8 cellular contexts compared by ENCODE assay signal in the genomic region with DNA sequence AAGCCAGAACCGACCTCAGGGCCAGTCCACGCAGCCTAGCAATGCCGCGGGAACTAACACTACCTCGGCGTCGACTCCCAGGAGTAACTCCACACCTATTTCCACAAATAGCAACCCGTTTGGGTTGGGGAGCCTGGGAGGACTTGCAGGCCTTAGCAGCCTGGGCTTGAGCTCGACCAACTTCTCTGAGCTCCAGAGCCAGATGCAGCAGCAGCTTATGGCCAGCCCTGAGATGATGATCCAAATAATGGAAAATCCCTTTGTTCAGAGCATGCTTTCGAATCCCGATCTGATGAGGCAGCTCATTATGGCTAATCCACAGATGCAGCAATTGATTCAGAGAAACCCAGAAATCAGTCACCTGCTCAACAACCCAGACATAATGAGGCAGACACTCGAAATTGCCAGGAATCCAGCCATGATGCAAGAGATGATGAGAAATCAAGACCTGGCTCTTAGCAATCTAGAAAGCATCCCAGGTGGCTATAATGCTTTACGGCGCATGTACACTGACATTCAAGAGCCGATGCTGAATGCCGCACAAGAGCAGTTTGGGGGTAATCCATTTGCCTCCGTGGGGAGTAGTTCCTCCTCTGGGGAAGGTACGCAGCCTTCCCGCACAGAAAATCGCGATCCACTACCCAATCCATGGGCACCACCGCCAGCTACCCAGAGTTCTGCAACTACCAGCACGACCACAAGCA. TPM values are rescaled to one million over a fixed set of nuclear protein-coding genes. Genes with fewer than 3 reads are reported as not detected.
A peak's percentile ranks its signal among the peaks of the same experiment; 100 is the strongest.
DNase-seq lines count a peak whose midpoint lies in the region; ATAC-seq, FAIRE-seq and TF ChIP-seq lines count a peak whose summit lies in the region.

No MANE protein-coding gene starts in this region.

- H3K4me1 Mint-ChIP-seq in endodermal cell: peaks cover 4% of the 10 kb centered on the region

- peak overlapping the region; percentile 81 for H3K14ac ChIP-seq in IMR-90 (replicated peaks; ENCODE audit: low read depth, low read length)

- intact Hi-C loops in IMR-90 (cut with micrococcal nuclease): loop anchor here (5.0 to 10.0 kb wide), 2 partner anchors 847 to 1030 kb away; partner anchors contain the start of genes RRAGB and ZXDB

- H2BK5ac ChIP-seq in IMR-90 (ENCODE audit: low read depth, low read length, poor library complexity, severe bottlenecking): peak overlapping the region; percentile 95

- no peak for TF ChIP-seq CTCF in AG09309 (IDR thresholded peaks at IDR 0.05; ENCODE audit: control insufficient read depth, insufficient read depth, low read depth, low read length, missing control alignments)
- TF ChIP-seq CTCF in IMR-90 (conservative IDR thresholded peaks at IDR 0.05; ENCODE audit: low read depth, low read length): no peak
- no peak for TF ChIP-seq CTCF in endodermal cell (conservative IDR thresholded peaks at IDR 0.05)

- 43% methylated on average over 3 of the region's 23 CpGs; no CpG with 5 or more reads in 1 of the 2 experiments for WGBS in IMR-90 (ENCODE audit: extremely low coverage in 2 of 2, insufficient read length in 1 of 2), 2 experiments
- 4% methylated on average over 23 of the region's 23 CpGs; no CpG with 5 or more reads in 1 of the 2 experiments for WGBS in endodermal cell (ENCODE audit: insufficient coverage in 1 of 2, insufficient read length in 1 of 2), 2 experiments

- H3K4me3 ChIP-seq in AG09309 (ENCODE audit: control insufficient read depth, low read depth, low read length) (peak overlapping the region; percentile 56), IMR-90 (ENCODE audit: insufficient read depth, low read depth, low read length) (peak overlapping the region; percentile 93), endodermal cell (ENCODE audit: low read length) (peak overlapping the region; percentile 96), mononuclear cell (ENCODE audit: low read length) (peak overlapping the region; percentile 81), stomach smooth muscle (ENCODE audit: low read length in 2 of 2) (peak overlapping the region; percentile 83 to 86)

- H2AK9ac ChIP-seq in IMR-90 (replicated peaks; ENCODE audit: low read depth, low read length, poor library complexity): peak overlapping the region; percentile 89

- peaks cover 30% of the 10 kb centered on the region for H3K9me3 Mint-ChIP-seq in endodermal cell

- no peak for TF ChIP-seq RAD21 in IMR-90 (IDR thresholded peaks at IDR 0.05; ENCODE audit: low read length)

- no peak overlapping the region for H2BK120ac ChIP-seq in IMR-90 (ENCODE audit: low read depth, low read length)

- ATAC-seq in IMR-90 (ENCODE audit: low read depth): peak; percentile 9
- peak; percentile 53 to 63 for ATAC-seq in activated CD4-positive, CD25-positive, alpha-beta regulatory T cell treated with anti-CD3 and anti-CD28 coated beads, Interleukin-2, amount 50 U/mL, for 24 hours
- no peak for ATAC-seq in HG02970 (IDR thresholded peaks at IDR 0.05; ENCODE audit: low FRiP score, unreplicated experiment)

- BruUV-seq in IMR-90 (replicated peaks; lab: Mats Ljungman, UMichigan): TSS peak; percentile 52

- H4K8ac ChIP-seq in IMR-90 (ENCODE audit: low read depth in 2 of 2, low read length in 2 of 2): peak overlapping the region; percentile 32 to 69

- peak; percentile 94 for FAIRE-seq in GM19239 (lab: Jason Lieb, UNC)

- H3K27me3 Mint-ChIP-seq in endodermal cell (ENCODE audit: insufficient read depth): no peaks in the 10 kb centered on the region

- H2BK15ac ChIP-seq in IMR-90 (ENCODE audit: low read depth, low read length): no peak overlapping the region

- peak overlapping the region; percentile 95 for H3K9ac ChIP-seq in IMR-90 (ENCODE audit: low read depth, low read length)
- H3K9ac ChIP-seq in endodermal cell (ENCODE audit: extremely low read depth, low read length, poor library complexity, severe bottlenecking): peak overlapping the region; percentile 85
- peak overlapping the region; percentile 89 to 94 for H3K9ac ChIP-seq in stomach smooth muscle (ENCODE audit: low read length in 2 of 2)

- H3K23ac ChIP-seq in IMR-90 (ENCODE audit: low read depth, low read length): peak overlapping the region; percentile 93

- in situ Hi-C loops in IMR-90 (cut with MboI; ENCODE audit: low sequenced_read_pairs): no loop called here

- H4K20me1 ChIP-seq in IMR-90 (ENCODE audit: insufficient read depth, low read length): peaks cover 25% of the 10 kb centered on the region

- peak overlapping the region; percentile 94 for H2AFZ ChIP-seq in IMR-90 (replicated peaks; ENCODE audit: low read length, poor library complexity)

- peak overlapping the region; percentile 71 for H4K5ac ChIP-seq in IMR-90 (ENCODE audit: low read depth, low read length)

- CTCF ChIA-PET in IMR-90 (lab: Yijun Ruan, JAX): no interaction called here

- peak overlapping the region; percentile 57 for H3K4me3 Mint-ChIP-seq in endodermal cell

- H3K36me3 ChIP-seq in IMR-90 (ENCODE audit: control insufficient read depth, insufficient read depth, low read length) (peaks cover 9% of the 10 kb centered on the region), endodermal cell (ENCODE audit: control insufficient read depth, insufficient read depth, low read length) (peaks cover 8% of the 10 kb centered on the region), stomach smooth muscle (ENCODE audit: control insufficient read depth in 2 of 2, insufficient read depth in 2 of 2, low read length in 2 of 2) (peaks cover 0 to 2% of the 10 kb centered on the region in 2 donors)

- H2AK5ac ChIP-seq in IMR-90 (ENCODE audit: low read depth, low read length): no peak overlapping the region

- H3K27ac Mint-ChIP-seq in endodermal cell: peak overlapping the region; percentile 90

- TF ChIP-seq POLR2A in IMR-90 (IDR thresholded peaks at IDR 0.05; ENCODE audit: low read depth, low read length): no peak

- no peak overlapping the region for H2BK20ac ChIP-seq in IMR-90 (ENCODE audit: low read depth, low read length)

- H3K56ac ChIP-seq in IMR-90 (ENCODE audit: extremely low read depth, insufficient read depth, low read length): peak overlapping the region; percentile 88

- H3K9me1 ChIP-seq in IMR-90 (ENCODE audit: insufficient read depth, low read length): no peaks in the 10 kb centered on the region; the same call in 1 of the 2 replicates

- H3K27ac ChIP-seq in IMR-90 (ENCODE audit: insufficient read depth, low read length) (peak overlapping the region; percentile 99), endodermal cell (ENCODE audit: low read depth, low read length) (peak overlapping the region; percentile 86), stomach smooth muscle (ENCODE audit: low read length) (peak overlapping the region; percentile 94)

- H4K91ac ChIP-seq in IMR-90 (ENCODE audit: insufficient read depth, low read depth, low read length): peak overlapping the region; percentile 66; the same call in 1 of the 2 replicates

- H3K9me3 ChIP-seq in IMR-90 (ENCODE audit: control insufficient read depth, insufficient read depth, low read length) (no peaks in the 10 kb centered on the region), endodermal cell (ENCODE audit: control insufficient read depth, low read length) (no peaks in the 10 kb centered on the region), mononuclear cell (ENCODE audit: low read depth, low read length) (no peaks in the 10 kb centered on the region), stomach smooth muscle (ENCODE audit: control insufficient read depth in 2 of 2, low read length in 2 of 2) (no peaks in the 10 kb centered on the region)

- H3K27me3 ChIP-seq in IMR-90 (ENCODE audit: control insufficient read depth, insufficient read depth, low read length): no peaks in the 10 kb centered on the region
- no peaks in the 10 kb centered on the region for H3K27me3 ChIP-seq in endodermal cell (ENCODE audit: control insufficient read depth, insufficient read depth, low read length, poor library complexity, severe bottlenecking)
- H3K27me3 ChIP-seq in mononuclear cell (ENCODE audit: insufficient read depth, low read length): no peaks in the 10 kb centered on the region
- peaks cover 0 to 3% of the 10 kb centered on the region in 2 donors for H3K27me3 ChIP-seq in stomach smooth muscle (ENCODE audit: control insufficient read depth in 1 of 2, insufficient read depth in 2 of 2, low read length in 2 of 2)

- no peaks in the 10 kb centered on the region; the same call in 1 of the 2 replicates for H3K4me1 ChIP-seq in IMR-90 (ENCODE audit: control insufficient read depth, insufficient read depth, low read length)
- no peaks in the 10 kb centered on the region for H3K4me1 ChIP-seq in endodermal cell (ENCODE audit: control insufficient read depth, insufficient read depth, low read length)
- H3K4me1 ChIP-seq in mononuclear cell (ENCODE audit: insufficient read depth, low read length): peaks cover 19% of the 10 kb centered on the region
- peaks cover 13% of the 10 kb centered on the region for H3K4me1 ChIP-seq in stomach smooth muscle (ENCODE audit: control insufficient read depth, insufficient read depth, low read length)

- DNase-seq in AG09309 (ENCODE audit: low read depth) (no peak), GM19239 (ENCODE audit: insufficient read length, low spot score) (no peak), IMR-90 (peak; percentile 49), endodermal cell (no peak)

- H3K18ac ChIP-seq in IMR-90 (ENCODE audit: low read depth, low read length): peak overlapping the region; percentile 47

- dilution Hi-C loops in IMR-90 (cut with HindIII; ENCODE audit: low sequenced_read_pairs, unreplicated experiment): no loop called here

- peaks cover 7% of the 10 kb centered on the region for H3K36me3 Mint-ChIP-seq in endodermal cell (ENCODE audit: low read depth)

- H3K4me2 ChIP-seq in IMR-90 (ENCODE audit: low read depth, low read length): peak overlapping the region; percentile 73

- no peaks in the 10 kb centered on the region; a peak in 1 of 4 replicates for H3K79me1 ChIP-seq in IMR-90 (ENCODE audit: low read depth in 1 of 2, low read length in 2 of 2)

- POLR2A ChIA-PET in IMR-90 (lab: Charles Lee; ENCODE audit: unreplicated experiment): no interaction called here

- peak overlapping the region; percentile 71 for H3K4ac ChIP-seq in IMR-90 (ENCODE audit: low read depth, low read length)

TF ChIP-seq in IMR-90, 13 proteins besides CTCF, POLR2A, EP300 and RAD21:
- TF ChIP-seq CEBPB (IDR thresholded peaks at IDR 0.05; ENCODE audit: low read depth, low read length): peak; percentile 67
- no peak for TF ChIP-seq NFE2L2 (IDR thresholded peaks at IDR 0.05; ENCODE audit: low read depth, low read length)
TF ChIP-seq in IMR-90: peak in this region for 1.

RNA-seq across cellular contexts. Expression of gene UBQLN2, which starts 0.9 kb away (rescaled TPM):
- 4.1 and 5.6 TPM in 2 replicates for total RNA-seq in IMR-90 (2012; rRNA removed)
- polyA plus RNA-seq in IMR-90 (2012; rRNA removed): 24.5 and 25.0 TPM in 2 replicates
- polyA plus RNA-seq in IMR-90 (2012; cell fraction: cytosol; rRNA removed): 12.3 and 16.6 TPM in 2 replicates
- polyA plus RNA-seq in IMR-90 (2012; cell fraction: nucleus; rRNA removed; ENCODE audit: low replicate concordance): 8.6 and 9.5 TPM in 2 replicates
- 10 to 100 TPM; 28.9 to 31.3 TPM for total RNA-seq in endodermal cell
- 41.4 TPM for polyA plus RNA-seq in endodermal cell (2013, experiment 1 of 2)
- 37.6 TPM for polyA plus RNA-seq in endodermal cell (2013, experiment 2 of 2)
- 20.7 TPM for total RNA-seq in mononuclear cell
